In the genomic region with DNA sequence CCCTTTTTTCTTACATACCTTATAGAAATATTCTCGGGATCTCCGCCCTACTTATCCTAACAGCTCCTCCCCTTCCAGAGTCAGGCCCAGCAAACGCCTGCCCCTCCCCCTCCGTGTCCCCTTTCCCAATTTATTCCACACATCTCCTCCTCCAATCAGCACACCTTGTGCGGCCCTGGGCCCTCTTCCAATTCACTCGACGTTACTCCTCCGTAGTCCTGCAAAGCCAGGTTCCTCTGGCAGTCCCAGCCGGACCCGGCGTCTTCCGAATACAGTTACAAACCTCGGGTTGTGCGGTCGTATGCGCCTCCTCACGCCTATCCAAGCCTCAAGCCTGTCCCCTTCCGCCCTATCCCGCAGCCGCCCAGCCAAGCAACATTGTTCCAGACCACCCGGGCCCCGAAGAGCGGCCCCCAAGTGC, we compare ENCODE assay signal across 8 cellular contexts. TPM values are rescaled to one million over a fixed set of nuclear protein-coding genes. Genes with fewer than 3 reads are reported as not detected.
A peak's percentile ranks its signal among the peaks of the same experiment; 100 is the strongest.
DNase-seq lines count a peak whose midpoint lies in the region; ATAC-seq and TF ChIP-seq lines count a peak whose summit lies in the region.

No MANE protein-coding gene starts in this region.

- H3K4me3 Mint-ChIP-seq in activated CD8-positive, alpha-beta memory T cell treated with anti-CD3 and anti-CD28 coated beads, Interleukin-2, amount 10 ng/mL, durations not matched to agents 7 days and 5 days, result peak overlapping the region; percentile 91
- H3K4me3 Mint-ChIP-seq in activated T-helper 1 cell treated with anti-CD3 and anti-CD28 coated beads, Interleukin-12 subunit alpha, Interleukin-12 subunit beta, Interleukin-2, Interleukin-4 antibody, amounts not matched to agents 30 ng/mL and 10 ng/mL and 1 ng/mL, durations not matched to agents 14 hours and 24 hours and 36 hours, result peak overlapping the region; percentile 97
- H3K4me3 Mint-ChIP-seq in osteocyte (ENCODE audit: unreplicated experiment), result peak overlapping the region; percentile 100

- H3K36me3 Mint-ChIP-seq in activated CD8-positive, alpha-beta memory T cell treated with anti-CD3 and anti-CD28 coated beads, Interleukin-2, amount 10 ng/mL, durations not matched to agents 7 days and 5 days, result peaks cover 12% of the 10 kb centered on the region
- H3K36me3 Mint-ChIP-seq in activated T-helper 1 cell treated with anti-CD3 and anti-CD28 coated beads, Interleukin-12 subunit alpha, Interleukin-12 subunit beta, Interleukin-2, Interleukin-4 antibody, amounts not matched to agents 30 ng/mL and 10 ng/mL and 1 ng/mL, durations not matched to agents 14 hours and 24 hours and 36 hours (ENCODE audit: low read depth), result peaks cover 7% of the 10 kb centered on the region
- peaks cover under 1% of the 10 kb centered on the region for H3K36me3 Mint-ChIP-seq in osteocyte (ENCODE audit: unreplicated experiment)

- DNase-seq in activated CD8-positive, alpha-beta memory T cell treated with anti-CD3 and anti-CD28 coated beads, Interleukin-2, amount 10 ng/mL, durations not matched to agents 7 days and 5 days, result no peak
- DNase-seq in activated CD8-positive, alpha-beta memory T cell treated with anti-CD3 and anti-CD28 coated beads, Interleukin-2, amount 50 U/mL, for 48 hours, result no peak
- DNase-seq in NCI-H1105 (lab: John Stamatoyannopoulos, UW), result peak; percentile 67
- no peak for DNase-seq in activated T-helper 1 cell treated with anti-CD3 and anti-CD28 coated beads, Interleukin-12 subunit alpha, Interleukin-12 subunit beta, Interleukin-2, Interleukin-4 antibody, amounts not matched to agents 30 ng/mL and 10 ng/mL and 1 ng/mL, durations not matched to agents 14 hours and 24 hours and 36 hours (ENCODE audit: low spot score)
- DNase-seq in head of caudate nucleus, result peak in 40 of 42 donors; percentile 14 to 76 (median 46)
- DNase-seq in osteocyte (ENCODE audit: extremely low spot score, unreplicated experiment), result peak; percentile 85

- CTCF ChIA-PET in activated CD8-positive, alpha-beta memory T cell treated with anti-CD3 and anti-CD28 coated beads, Interleukin-2, amount 10 ng/mL, durations not matched to agents 7 days and 5 days (lab: Charles Lee), result interaction anchor here (1.0 to 10.5 kb wide), 9 partner anchors 12 to 75 kb away, joined by 3 to 69 read pairs (median 7); partner anchors contain the start of gene NFE2L1

- H3K27ac Mint-ChIP-seq in activated CD8-positive, alpha-beta memory T cell treated with anti-CD3 and anti-CD28 coated beads, Interleukin-2, amount 10 ng/mL, durations not matched to agents 7 days and 5 days, result peak overlapping the region; percentile 88
- H3K27ac Mint-ChIP-seq in activated T-helper 1 cell treated with anti-CD3 and anti-CD28 coated beads, Interleukin-12 subunit alpha, Interleukin-12 subunit beta, Interleukin-2, Interleukin-4 antibody, amounts not matched to agents 30 ng/mL and 10 ng/mL and 1 ng/mL, durations not matched to agents 14 hours and 24 hours and 36 hours, result peak overlapping the region; percentile 91
- H3K27ac Mint-ChIP-seq in osteocyte (ENCODE audit: unreplicated experiment), result peak overlapping the region; percentile 97

- TF ChIP-seq CTCF in osteocyte (IDR thresholded peaks at IDR 0.05), result no peak

- TF ChIP-seq POLR2A in GM18505 (IDR thresholded peaks at IDR 0.05; ENCODE audit: borderline replicate concordance, extremely low read depth, insufficient read depth, insufficient read length), result no peak

- no peak for ATAC-seq in activated CD8-positive, alpha-beta memory T cell treated with anti-CD3 and anti-CD28 coated beads, Interleukin-2, amount 10 ng/mL, durations not matched to agents 7 days and 5 days
- ATAC-seq in HG03108 (IDR thresholded peaks at IDR 0.05; ENCODE audit: unreplicated experiment) (no peak), GM18505 (IDR thresholded peaks at IDR 0.05; ENCODE audit: unreplicated experiment) (no peak)

- peaks cover 52% of the 10 kb centered on the region for H3K4me1 Mint-ChIP-seq in activated CD8-positive, alpha-beta memory T cell treated with anti-CD3 and anti-CD28 coated beads, Interleukin-2, amount 10 ng/mL, durations not matched to agents 7 days and 5 days
- H3K4me1 Mint-ChIP-seq in activated T-helper 1 cell treated with anti-CD3 and anti-CD28 coated beads, Interleukin-12 subunit alpha, Interleukin-12 subunit beta, Interleukin-2, Interleukin-4 antibody, amounts not matched to agents 30 ng/mL and 10 ng/mL and 1 ng/mL, durations not matched to agents 14 hours and 24 hours and 36 hours (ENCODE audit: low read depth), result peaks cover 42% of the 10 kb centered on the region
- peaks cover 28% of the 10 kb centered on the region for H3K4me1 Mint-ChIP-seq in osteocyte (ENCODE audit: unreplicated experiment)

- H3K9me3 Mint-ChIP-seq in activated CD8-positive, alpha-beta memory T cell treated with anti-CD3 and anti-CD28 coated beads, Interleukin-2, amount 10 ng/mL, durations not matched to agents 7 days and 5 days (ENCODE audit: low read depth), result no peaks in the 10 kb centered on the region
- H3K9me3 Mint-ChIP-seq in activated T-helper 1 cell treated with anti-CD3 and anti-CD28 coated beads, Interleukin-12 subunit alpha, Interleukin-12 subunit beta, Interleukin-2, Interleukin-4 antibody, amounts not matched to agents 30 ng/mL and 10 ng/mL and 1 ng/mL, durations not matched to agents 14 hours and 24 hours and 36 hours, result no peaks in the 10 kb centered on the region
- H3K9me3 Mint-ChIP-seq in osteocyte (ENCODE audit: unreplicated experiment), result no peaks in the 10 kb centered on the region

- no peaks in the 10 kb centered on the region for H3K27me3 Mint-ChIP-seq in activated CD8-positive, alpha-beta memory T cell treated with anti-CD3 and anti-CD28 coated beads, Interleukin-2, amount 10 ng/mL, durations not matched to agents 7 days and 5 days
- no peaks in the 10 kb centered on the region for H3K27me3 Mint-ChIP-seq in activated T-helper 1 cell treated with anti-CD3 and anti-CD28 coated beads, Interleukin-12 subunit alpha, Interleukin-12 subunit beta, Interleukin-2, Interleukin-4 antibody, amounts not matched to agents 30 ng/mL and 10 ng/mL and 1 ng/mL, durations not matched to agents 14 hours and 24 hours and 36 hours (ENCODE audit: insufficient read depth)
- H3K27me3 Mint-ChIP-seq in osteocyte (ENCODE audit: unreplicated experiment), result no peaks in the 10 kb centered on the region

- intact Hi-C loops in activated T-helper 1 cell treated with anti-CD3 and anti-CD28 coated beads, Interleukin-12 subunit alpha, Interleukin-12 subunit beta, Interleukin-2, Interleukin-4 antibody, amounts not matched to agents 30 ng/mL and 10 ng/mL and 1 ng/mL, durations not matched to agents 14 hours and 24 hours and 36 hours (cut with micrococcal nuclease), result loop anchor here (1.0 to 10.0 kb wide), 3 partner anchors 52 to 354 kb away; partner anchors contain the start of gene NFE2L1
- intact Hi-C loops in head of caudate nucleus (cut with DNase I), result no loop called here

RNA-seq across cellular contexts. Expression of gene CBX1, which starts 0.7 kb away (rescaled TPM):
- 10 to 100 TPM; 46.3 to 47.8 TPM for total RNA-seq in activated CD8-positive, alpha-beta memory T cell treated with anti-CD3 and anti-CD28 coated beads, Interleukin-2, amount 10 ng/mL, durations not matched to agents 7 days and 5 days
- 61.1 and 62.4 TPM in 2 replicates for total RNA-seq in activated T-helper 1 cell treated with anti-CD3 and anti-CD28 coated beads, Interleukin-12 subunit alpha, Interleukin-12 subunit beta, Interleukin-2, Interleukin-4 antibody, amounts not matched to agents 30 ng/mL and 10 ng/mL and 1 ng/mL, durations not matched to agents 14 hours and 24 hours and 36 hours
- total RNA-seq in osteocyte, result 74.4 and 76.5 TPM in 2 replicates

RNA-seq across cellular contexts. Expression of gene SNX11, which starts 7.0 kb away (rescaled TPM):
- total RNA-seq in activated CD8-positive, alpha-beta memory T cell treated with anti-CD3 and anti-CD28 coated beads, Interleukin-2, amount 10 ng/mL, durations not matched to agents 7 days and 5 days, result 10 to 100 TPM; 25.1 to 32.6 TPM
- 31.1 and 37.1 TPM in 2 replicates for total RNA-seq in activated T-helper 1 cell treated with anti-CD3 and anti-CD28 coated beads, Interleukin-12 subunit alpha, Interleukin-12 subunit beta, Interleukin-2, Interleukin-4 antibody, amounts not matched to agents 30 ng/mL and 10 ng/mL and 1 ng/mL, durations not matched to agents 14 hours and 24 hours and 36 hours
- 16.2 and 18.3 TPM in 2 replicates for total RNA-seq in osteocyte

RNA-seq across cellular contexts. Expression of gene NFE2L1, which starts 52.4 kb away (rescaled TPM):
- total RNA-seq in activated CD8-positive, alpha-beta memory T cell treated with anti-CD3 and anti-CD28 coated beads, Interleukin-2, amount 10 ng/mL, durations not matched to agents 7 days and 5 days, result 10 to 100 TPM; 56.1 to 80.8 TPM
- total RNA-seq in activated T-helper 1 cell treated with anti-CD3 and anti-CD28 coated beads, Interleukin-12 subunit alpha, Interleukin-12 subunit beta, Interleukin-2, Interleukin-4 antibody, amounts not matched to agents 30 ng/mL and 10 ng/mL and 1 ng/mL, durations not matched to agents 14 hours and 24 hours and 36 hours, result 86.6 and 92.0 TPM in 2 replicates
- 250 and 278 TPM in 2 replicates for total RNA-seq in osteocyte

Comparison
In these comparisons a context has a peak if more than half of its experiments do, and no peak if none do; other contexts are left out.
1. DNase-seq: peak in NCI-H1105 (single experiment), head of caudate nucleus (40 of 42) and osteocyte (single experiment); none in activated CD8-positive, alpha-beta memory T cell treated with anti-CD3 and anti-CD28 coated beads, Interleukin-2, amount 10 ng/mL, durations not matched to agents 7 days and 5 days (single experiment), activated CD8-positive, alpha-beta memory T cell treated with anti-CD3 and anti-CD28 coated beads, Interleukin-2, amount 50 U/mL, for 48 hours (single experiment) and activated T-helper 1 cell treated with anti-CD3 and anti-CD28 coated beads, Interleukin-12 subunit alpha, Interleukin-12 subunit beta, Interleukin-2, Interleukin-4 antibody, amounts not matched to agents 30 ng/mL and 10 ng/mL and 1 ng/mL, durations not matched to agents 14 hours and 24 hours and 36 hours (single experiment).
2. Peak in every context shown above with its lines, with median percentiles within 50 percentile points of each other: H3K27ac Mint-ChIP-seq and H3K4me3 Mint-ChIP-seq.